In the genomic region with DNA sequence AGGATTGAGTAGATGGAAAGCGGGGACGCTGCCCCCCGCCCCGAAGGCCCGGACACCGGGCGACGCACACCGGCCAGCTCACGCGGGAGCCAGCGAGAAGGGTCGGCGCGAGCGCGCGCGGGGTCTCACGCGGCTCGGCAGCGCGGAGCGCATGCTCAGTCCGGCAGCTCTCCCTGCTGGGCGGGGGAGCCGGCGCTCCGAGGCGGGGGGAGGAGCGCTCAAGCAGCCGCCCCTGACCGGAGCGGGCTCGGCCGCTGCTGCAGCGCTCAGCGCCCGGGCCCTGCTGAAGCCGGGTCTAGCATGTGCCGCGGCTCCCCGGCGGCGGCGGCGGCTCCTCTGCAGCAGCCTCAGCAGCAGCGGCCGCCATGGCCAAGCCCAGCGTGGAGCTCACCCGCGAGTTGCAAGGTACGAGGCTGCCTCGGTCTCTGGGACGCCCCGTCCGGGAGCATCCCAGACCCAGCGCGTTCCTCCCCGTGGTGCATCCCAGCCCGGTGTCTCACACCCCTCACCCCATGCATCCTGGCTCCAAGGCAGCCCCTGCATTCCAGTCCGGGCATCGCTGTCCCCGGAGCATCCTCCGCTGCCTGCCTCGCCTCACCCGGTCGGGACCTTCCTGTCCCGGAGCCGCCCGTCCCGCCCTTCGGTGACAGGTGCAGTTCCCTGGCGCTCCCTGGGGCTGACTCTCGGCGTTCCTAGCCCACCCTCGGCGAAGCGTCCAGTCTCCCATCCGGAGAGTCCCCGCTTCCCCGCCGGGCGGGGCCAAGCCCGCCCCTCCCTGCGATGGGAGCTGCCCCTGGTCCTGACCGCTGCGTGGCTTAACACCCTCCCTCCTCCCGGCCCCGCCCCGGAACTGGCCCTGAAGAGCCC, we compare ENCODE assay signal across 8 cellular contexts. TPM values are rescaled to one million over a fixed set of nuclear protein-coding genes. Genes with fewer than 3 reads are reported as not detected.
DNase-seq lines count a peak whose midpoint lies in the region; ATAC-seq and TF ChIP-seq lines count a peak whose summit lies in the region.

A gene with protein sequence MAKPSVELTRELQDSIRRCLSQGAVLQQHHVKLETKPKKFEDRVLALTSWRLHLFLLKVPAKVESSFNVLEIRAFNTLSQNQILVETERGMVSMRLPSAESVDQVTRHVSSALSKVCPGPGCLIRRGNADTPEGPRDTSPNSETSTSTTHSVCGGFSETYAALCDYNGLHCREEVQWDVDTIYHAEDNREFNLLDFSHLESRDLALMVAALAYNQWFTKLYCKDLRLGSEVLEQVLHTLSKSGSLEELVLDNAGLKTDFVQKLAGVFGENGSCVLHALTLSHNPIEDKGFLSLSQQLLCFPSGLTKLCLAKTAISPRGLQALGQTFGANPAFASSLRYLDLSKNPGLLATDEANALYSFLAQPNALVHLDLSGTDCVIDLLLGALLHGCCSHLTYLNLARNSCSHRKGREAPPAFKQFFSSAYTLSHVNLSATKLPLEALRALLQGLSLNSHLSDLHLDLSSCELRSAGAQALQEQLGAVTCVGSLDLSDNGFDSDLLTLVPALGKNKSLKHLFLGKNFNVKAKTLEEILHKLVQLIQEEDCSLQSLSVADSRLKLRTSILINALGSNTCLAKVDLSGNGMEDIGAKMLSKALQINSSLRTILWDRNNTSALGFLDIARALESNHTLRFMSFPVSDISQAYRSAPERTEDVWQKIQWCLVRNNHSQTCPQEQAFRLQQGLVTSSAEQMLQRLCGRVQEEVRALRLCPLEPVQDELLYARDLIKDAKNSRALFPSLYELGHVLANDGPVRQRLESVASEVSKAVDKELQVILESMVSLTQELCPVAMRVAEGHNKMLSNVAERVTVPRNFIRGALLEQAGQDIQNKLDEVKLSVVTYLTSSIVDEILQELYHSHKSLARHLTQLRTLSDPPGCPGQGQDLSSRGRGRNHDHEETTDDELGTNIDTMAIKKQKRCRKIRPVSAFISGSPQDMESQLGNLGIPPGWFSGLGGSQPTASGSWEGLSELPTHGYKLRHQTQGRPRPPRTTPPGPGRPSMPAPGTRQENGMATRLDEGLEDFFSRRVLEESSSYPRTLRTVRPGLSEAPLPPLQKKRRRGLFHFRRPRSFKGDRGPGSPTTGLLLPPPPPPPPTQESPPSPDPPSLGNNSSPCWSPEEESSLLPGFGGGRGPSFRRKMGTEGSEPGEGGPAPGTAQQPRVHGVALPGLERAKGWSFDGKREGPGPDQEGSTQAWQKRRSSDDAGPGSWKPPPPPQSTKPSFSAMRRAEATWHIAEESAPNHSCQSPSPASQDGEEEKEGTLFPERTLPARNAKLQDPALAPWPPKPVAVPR (N-terminal part only) (plus strand): TSS at position 221 of the 867 bp plus-strand sequence. CDS start 145 bp downstream, at position 366.

- DNase-seq in Right ventricle myocardium inferior (ENCODE audit: missing footprints) (peak; percentile 82), cardiac septum (ENCODE audit: low spot score) (no peak), NCI-H2171 (lab: John Stamatoyannopoulos, UW) (peak; percentile 83), colonic mucosa (peak; percentile 82), left kidney (ENCODE audit: low read depth, low spot score) (peak; percentile 93)
- DNase-seq in activated CD4-positive, CD25-positive, alpha-beta regulatory T cell treated with anti-CD3 and anti-CD28 coated beads, Interleukin-2, amount 50 U/mL, for 72 hours: peak; percentile 70
- DNase-seq in stimulated activated CD4-positive, alpha-beta T cell treated with anti-CD3 and anti-CD28 coated beads, Interleukin-2, amount 100 ng/mL, for 4 hours (ENCODE audit: low read depth): peak; percentile 39

- H3K9me3 ChIP-seq in colonic mucosa: no peaks in the 10 kb centered on the region

- intact Hi-C loops in Right ventricle myocardium inferior (cut with DNase I): no loop called here
- intact Hi-C loops in cardiac septum (cut with DNase I): no loop called here
- intact Hi-C loops in colonic mucosa (cut with DNase I): no loop called here

- no peaks in the 10 kb centered on the region for H3K36me3 ChIP-seq in colonic mucosa

- peak within 1 kb of the TSS; percentile 52 for H3K4me3 ChIP-seq in colonic mucosa

- H3K9ac ChIP-seq in colonic mucosa (ENCODE audit: low read depth in 2 of 2, low read length in 2 of 2): peak within 1 kb of the TSS; percentile 57 to 68

- H3K27ac ChIP-seq in colonic mucosa: no peak within 1 kb of the TSS

- no peaks in the 10 kb centered on the region for H3K4me1 ChIP-seq in colonic mucosa

- H3K27me3 ChIP-seq in colonic mucosa: peaks cover 5% of the 10 kb centered on the region

- ATAC-seq in Right ventricle myocardium inferior (peak; percentile 90), HG02938 (IDR thresholded peaks at IDR 0.05; ENCODE audit: unreplicated experiment) (peak; percentile 60)

- no peak for TF ChIP-seq CTCF in colonic mucosa (IDR thresholded peaks at IDR 0.05)

RNA-seq across cellular contexts. Expression of the gene that starts here (rescaled TPM):
- 0.08 TPM for total RNA-seq in Right ventricle myocardium inferior
- total RNA-seq in cardiac septum: 0.05 TPM
- 1 to 10 TPM in 1 of 2 donors, under 1 TPM in 1; 0.29 to 2.1 TPM for total RNA-seq in colonic mucosa

Comparison
In these comparisons a context has a peak if more than half of its experiments do, and no peak if none do; other contexts are left out.
1. Peak in DNase-seq and ATAC-seq in Right ventricle myocardium inferior; RNA of the gene not detected or under 1 TPM.